ENCODE assay signal across 21 cellular contexts in genomic region chr17:45924332-45924820, GRCh38. TPM values are rescaled to one million over a fixed set of nuclear protein-coding genes. Genes with fewer than 3 reads are reported as not detected.
A peak's percentile ranks its signal among the peaks of the same experiment; 100 is the strongest.
DNase-seq lines count a peak whose midpoint lies in the region; ATAC-seq, FAIRE-seq and TF ChIP-seq lines count a peak whose summit lies in the region.
"Had no signal": no experiment of that assay in that cellular context is flagged by ENCODE, and none has a peak within 500 bp of the region (broad histone marks: within the 10 kb centered on the region; RNA-seq: fewer than 3 reads in every experiment).

No MANE protein-coding gene starts in this region.

- no peak for TF ChIP-seq POLR2A in vagina (IDR thresholded peaks at IDR 0.05)

- no peak overlapping the region for H4K12ac ChIP-seq in trophoblast cell (ENCODE audit: low read depth, low read length)

- no peak overlapping the region for H2BK120ac ChIP-seq in trophoblast cell (ENCODE audit: insufficient read depth, low read length, poor library complexity)

- H2AK5ac ChIP-seq in trophoblast cell (ENCODE audit: low read length): no peak overlapping the region

- TF ChIP-seq CTCF in natural killer cell (IDR thresholded peaks at IDR 0.05): no peak
- TF ChIP-seq CTCF in kidney (IDR thresholded peaks at IDR 0.05; ENCODE audit: borderline replicate concordance, extremely low read depth, insufficient read depth): no peak
- no peak for TF ChIP-seq CTCF in vagina (IDR thresholded peaks at IDR 0.05)

- H3K9ac ChIP-seq in kidney (ENCODE audit: low read length in 2 of 2) (no peak overlapping the region), trophoblast cell (ENCODE audit: low read length) (no peak overlapping the region)
- H3K9ac ChIP-seq: BLaER1 had no signal

- H3K4me3 ChIP-seq in kidney (ENCODE audit: low read length in 2 of 2) (no peak overlapping the region), trophoblast cell (ENCODE audit: low read depth, low read length) (peak overlapping the region; percentile 30), vagina (no peak overlapping the region)
- H3K4me3 ChIP-seq: BLaER1, GM12878, GM23338 had no signal

- H3K4me2 ChIP-seq in trophoblast cell (ENCODE audit: low read length): no peak overlapping the region
- H3K4me2 ChIP-seq: BLaER1, GM23338 had no signal

- H4K91ac ChIP-seq in trophoblast cell (ENCODE audit: low read depth, low read length): no peak overlapping the region

- H2BK5ac ChIP-seq in trophoblast cell (ENCODE audit: low read depth, low read length, poor library complexity): no peak overlapping the region

- peaks cover 3 to 9% of the 10 kb centered on the region in 2 donors for H3K9me3 ChIP-seq in kidney (ENCODE audit: control insufficient read depth in 1 of 2, low read length in 2 of 2)
- H3K9me3 ChIP-seq in trophoblast cell (ENCODE audit: insufficient read depth, low read depth, low read length): peaks cover 4% of the 10 kb centered on the region
- no peaks in the 10 kb centered on the region for H3K9me3 ChIP-seq in vagina
- H3K9me3 ChIP-seq: BLaER1 had no signal

- no peaks in the 10 kb centered on the region for H3K79me2 ChIP-seq in trophoblast cell (ENCODE audit: control insufficient read depth, insufficient read depth, low read length, poor library complexity)

- H3K23ac ChIP-seq in trophoblast cell (ENCODE audit: low read length): no peak overlapping the region

- H3K14ac ChIP-seq in trophoblast cell (ENCODE audit: low read length): no peak overlapping the region

- H3K36me3 ChIP-seq in kidney (ENCODE audit: control insufficient read depth in 1 of 2, insufficient read depth in 2 of 2, low read length in 2 of 2) (no peaks in the 10 kb centered on the region), trophoblast cell (ENCODE audit: control insufficient read depth in 1 of 2, insufficient read depth in 2 of 2, low read length in 2 of 2) (no peaks in the 10 kb centered on the region), vagina (no peaks in the 10 kb centered on the region)
- H3K36me3 ChIP-seq: BLaER1 had no signal

- no peak overlapping the region for H2BK12ac ChIP-seq in trophoblast cell (ENCODE audit: low read length)

- WGBS in trophoblast cell (ENCODE audit: extremely low coverage, insufficient coverage, insufficient read length): no CpG with 5 or more reads among the region's 10 CpGs

- H3K27me3 Mint-ChIP-seq in natural killer cell treated with Interleukin-12 subunit alpha and Interleukin-12 subunit beta and Interleukin-15 and Interleukin-18, amount 100 ng/mL, for 72 hours: peaks cover 16 to 19% of the 10 kb centered on the region in 2 donors
- H3K27me3 Mint-ChIP-seq in natural killer cell (ENCODE audit: low read depth in 2 of 2): peaks cover 7 to 10% of the 10 kb centered on the region in 2 donors
- H3K27me3 Mint-ChIP-seq in activated T-cell treated with anti-CD3 and anti-CD28 coated beads, Interleukin-2, amount 50 U/mL, for 72 hours (ENCODE audit: low read depth): peaks cover 17% of the 10 kb centered on the region

- no peak for ATAC-seq in natural killer cell treated with Interleukin-12 subunit alpha and Interleukin-12 subunit beta and Interleukin-15 and Interleukin-18, amount 100 ng/mL, for 72 hours
- ATAC-seq in natural killer cell (no peak), GM19023 (IDR thresholded peaks at IDR 0.05; ENCODE audit: unreplicated experiment) (no peak)
- no peak for ATAC-seq in activated T-cell treated with anti-CD3 and anti-CD28 coated beads, Interleukin-2, amount 50 U/mL, for 72 hours (replicated peaks in 1 of 2)
- ATAC-seq: CD8-positive, alpha-beta T cell; GM12878; GM23338; PC-3 had no signal

- no peak overlapping the region for H3K4ac ChIP-seq in trophoblast cell (ENCODE audit: low read depth, low read length)

- H3K27ac Mint-ChIP-seq in natural killer cell treated with Interleukin-12 subunit alpha and Interleukin-12 subunit beta and Interleukin-15 and Interleukin-18, amount 100 ng/mL, for 72 hours: no peak overlapping the region
- H3K27ac Mint-ChIP-seq in natural killer cell: no peak overlapping the region
- no peak overlapping the region for H3K27ac Mint-ChIP-seq in activated T-cell treated with anti-CD3 and anti-CD28 coated beads, Interleukin-2, amount 50 U/mL, for 72 hours
- H3K27ac Mint-ChIP-seq: CD8-positive, alpha-beta T cell; GM23338 had no signal

- H2AFZ ChIP-seq in trophoblast cell (ENCODE audit: insufficient read depth, low read length, poor library complexity): no peak overlapping the region
- H2AFZ ChIP-seq: GM23338 had no signal

- no peak overlapping the region for H3K18ac ChIP-seq in trophoblast cell (ENCODE audit: low read length)

- H3K9me3 Mint-ChIP-seq in natural killer cell treated with Interleukin-12 subunit alpha and Interleukin-12 subunit beta and Interleukin-15 and Interleukin-18, amount 100 ng/mL, for 72 hours: no peaks in the 10 kb centered on the region
- H3K9me3 Mint-ChIP-seq in natural killer cell: no peaks in the 10 kb centered on the region
- no peaks in the 10 kb centered on the region for H3K9me3 Mint-ChIP-seq in activated T-cell treated with anti-CD3 and anti-CD28 coated beads, Interleukin-2, amount 50 U/mL, for 72 hours

- H3K4me1 ChIP-seq in kidney (ENCODE audit: control insufficient read depth in 1 of 2, insufficient read depth in 1 of 2, low read depth in 1 of 2, low read length in 2 of 2): peaks cover 11 to 18% of the 10 kb centered on the region in 2 donors
- H3K4me1 ChIP-seq in trophoblast cell (ENCODE audit: control insufficient read depth in 1 of 2, insufficient read depth in 2 of 2, low read length in 2 of 2): no peaks in the 10 kb centered on the region
- peaks cover 10% of the 10 kb centered on the region for H3K4me1 ChIP-seq in vagina
- H3K4me1 ChIP-seq: BLaER1 had no signal

- no peak for FAIRE-seq in kidney (lab: Jason Lieb, UNC)
- FAIRE-seq: D721Med, GM12878, GM18507 had no signal

- H3K79me1 ChIP-seq in trophoblast cell (ENCODE audit: low read length): no peaks in the 10 kb centered on the region

- H3K27me3 ChIP-seq in trophoblast cell (ENCODE audit: insufficient read depth, low read length) (no peaks in the 10 kb centered on the region), vagina (no peaks in the 10 kb centered on the region)
- H3K27me3 ChIP-seq: BLaER1 had no signal

- no peaks in the 10 kb centered on the region for H3K4me1 Mint-ChIP-seq in natural killer cell treated with Interleukin-12 subunit alpha and Interleukin-12 subunit beta and Interleukin-15 and Interleukin-18, amount 100 ng/mL, for 72 hours (ENCODE audit: low read depth in 2 of 2)
- H3K4me1 Mint-ChIP-seq in natural killer cell: no peaks in the 10 kb centered on the region
- H3K4me1 Mint-ChIP-seq in activated T-cell treated with anti-CD3 and anti-CD28 coated beads, Interleukin-2, amount 50 U/mL, for 72 hours (ENCODE audit: low read depth): no peaks in the 10 kb centered on the region
- H3K4me1 Mint-ChIP-seq: GM23338 had no signal

- DNase-seq in natural killer cell treated with Interleukin-12 subunit alpha and Interleukin-12 subunit beta and Interleukin-15 and Interleukin-18, amount 100 ng/mL, for 72 hours (ENCODE audit: low spot score): peak; percentile 34
- no peak for DNase-seq in natural killer cell
- no peak for DNase-seq in kidney
- no peak for DNase-seq in trophoblast cell
- DNase-seq in activated T-cell treated with anti-CD3 and anti-CD28 coated beads, Interleukin-2, amount 50 U/mL, for 72 hours: no peak
- DNase-seq in vagina (ENCODE audit: extremely low spot score in 2 of 2): no peak
- DNase-seq in activated effector memory CD4-positive, alpha-beta T cell treated with Interleukin-2 at 50 U/mL for 16 hours: no peak
- DNase-seq: CD8-positive, alpha-beta T cell; GDM1; KBM-7; NCI-H1436; NCI-H2081 treated with DMSO at 0.1 percent for 48 hours; NCI-H69; PC-3 had no signal

- H3K36me3 Mint-ChIP-seq in natural killer cell treated with Interleukin-12 subunit alpha and Interleukin-12 subunit beta and Interleukin-15 and Interleukin-18, amount 100 ng/mL, for 72 hours: no peaks in the 10 kb centered on the region
- no peaks in the 10 kb centered on the region for H3K36me3 Mint-ChIP-seq in natural killer cell
- peaks cover 1% of the 10 kb centered on the region in 2 donors for H3K36me3 Mint-ChIP-seq in activated T-cell treated with anti-CD3 and anti-CD28 coated beads, Interleukin-2, amount 50 U/mL, for 72 hours (ENCODE audit: insufficient read depth in 2 of 2)
- H3K36me3 Mint-ChIP-seq: CD8-positive, alpha-beta T cell had no signal

- no peak overlapping the region for H3K4me3 Mint-ChIP-seq in natural killer cell treated with Interleukin-12 subunit alpha and Interleukin-12 subunit beta and Interleukin-15 and Interleukin-18, amount 100 ng/mL, for 72 hours
- H3K4me3 Mint-ChIP-seq in natural killer cell: no peak overlapping the region
- no peak overlapping the region for H3K4me3 Mint-ChIP-seq in activated T-cell treated with anti-CD3 and anti-CD28 coated beads, Interleukin-2, amount 50 U/mL, for 72 hours
- H3K4me3 Mint-ChIP-seq: CD8-positive, alpha-beta T cell; GM23338 had no signal

- intact Hi-C loops in natural killer cell (cut with micrococcal nuclease): no loop called here
- intact Hi-C loops in kidney (cut with DNase I): no loop called here
- intact Hi-C loops in vagina (cut with DNase I): no loop called here

- H4K8ac ChIP-seq in trophoblast cell (ENCODE audit: low read depth, low read length): no peak overlapping the region

- peak overlapping the region; percentile 33 to 52 for H3K27ac ChIP-seq in kidney (ENCODE audit: low read depth in 2 of 2, low read length in 2 of 2)
- H3K27ac ChIP-seq in trophoblast cell (ENCODE audit: low read depth, low read length): no peak overlapping the region
- H3K27ac ChIP-seq in vagina: no peak overlapping the region
- H3K27ac ChIP-seq: BLaER1, RWPE1 had no signal

RNA-seq across cellular contexts. Expression of gene MAPT, which starts 30.0 kb away (rescaled TPM):
- under 1 TPM; 0.14 to 0.17 TPM for total RNA-seq in natural killer cell treated with Interleukin-12 subunit alpha and Interleukin-12 subunit beta and Interleukin-15 and Interleukin-18, amount 100 ng/mL, for 72 hours
- 1 to 10 TPM in 1 of 3 donors, under 1 TPM in 2; 0.14 to 1.3 (median 0.58) TPM for total RNA-seq in natural killer cell
- total RNA-seq in kidney: 2.9 TPM
- 15.4 TPM for polyA plus RNA-seq in kidney (ENCODE audit: insufficient read depth, low read depth, low replicate concordance)
- 5.3 and 5.4 TPM in 2 replicates for polyA plus RNA-seq in trophoblast cell (2013)
- total RNA-seq in activated T-cell treated with anti-CD3 and anti-CD28 coated beads, Interleukin-2, amount 50 U/mL, for 72 hours: 1 to 10 TPM in 1 of 2 donors, under 1 TPM in 1; 0.86 to 2.1 TPM
- 6.1 TPM for total RNA-seq in vagina

Comparison
In these comparisons a context has a peak if more than half of its experiments do, and no peak if none do; other contexts are left out.
1. H3K27ac ChIP-seq: peak in kidney (2 of 2); none in trophoblast cell (single experiment) and vagina (single experiment).